In genomic region chr18:55839350-55839749, GRCh38 we compare ENCODE assay signal across 13 cellular contexts.
DNase-seq lines count a peak whose midpoint lies in the region; ATAC-seq and TF ChIP-seq lines count a peak whose summit lies in the region.
"Had no signal": no experiment of that assay in that cellular context is flagged by ENCODE, and none has a peak within 500 bp of the region (broad histone marks: within the 10 kb centered on the region; RNA-seq: fewer than 3 reads in every experiment).

No MANE protein-coding gene starts in this region.

- TF ChIP-seq CTCF in MCF 10A (IDR thresholded peaks at IDR 0.05; ENCODE audit: unreplicated experiment) (no peak), breast epithelium (IDR thresholded peaks at IDR 0.05) (no peak), prostate gland (IDR thresholded peaks at IDR 0.05) (no peak)

- H3K4me3 ChIP-seq in breast epithelium, result no peak overlapping the region
- H3K4me3 ChIP-seq in prostate gland, result no peak overlapping the region
- H3K4me3 ChIP-seq: neural progenitor cell, smooth muscle cell, suprapubic skin had no signal

- H3K9me3 ChIP-seq in breast epithelium (no peaks in the 10 kb centered on the region), prostate gland (no peaks in the 10 kb centered on the region)

- H3K27me3 ChIP-seq in breast epithelium (no peaks in the 10 kb centered on the region), prostate gland (replicated peaks; ENCODE audit: insufficient read depth) (no peaks in the 10 kb centered on the region)
- H3K27me3 ChIP-seq: neural progenitor cell, suprapubic skin had no signal

- H3K27me3 Mint-ChIP-seq in MCF 10A (ENCODE audit: insufficient read depth, unreplicated experiment), result no peaks in the 10 kb centered on the region

- H3K27ac ChIP-seq in breast epithelium (no peak overlapping the region), prostate gland (no peak overlapping the region)
- H3K27ac ChIP-seq: neural progenitor cell, suprapubic skin had no signal

- H3K36me3 Mint-ChIP-seq in MCF 10A (ENCODE audit: insufficient read depth, unreplicated experiment), result no peaks in the 10 kb centered on the region
- H3K36me3 Mint-ChIP-seq: neural progenitor cell had no signal

- H3K9me3 Mint-ChIP-seq in MCF 10A (ENCODE audit: unreplicated experiment), result peaks cover 6% of the 10 kb centered on the region

- H3K4me1 ChIP-seq in breast epithelium (no peaks in the 10 kb centered on the region), prostate gland (replicated peaks) (peaks cover 5% of the 10 kb centered on the region)
- H3K4me1 ChIP-seq: neural progenitor cell, suprapubic skin had no signal

- H3K27ac Mint-ChIP-seq in MCF 10A (ENCODE audit: low read depth, unreplicated experiment), result peak overlapping the region; percentile 52
- H3K27ac Mint-ChIP-seq: neural progenitor cell had no signal

- BruUV-seq in MCF 10A (replicated peaks; lab: Mats Ljungman, UMichigan), result no TSS peak

- no peaks in the 10 kb centered on the region for H3K36me3 ChIP-seq in breast epithelium
- no peaks in the 10 kb centered on the region for H3K36me3 ChIP-seq in prostate gland
- H3K36me3 ChIP-seq: neural progenitor cell, suprapubic skin had no signal

- TF ChIP-seq POLR2A in breast epithelium (IDR thresholded peaks at IDR 0.05), result no peak
- no peak for TF ChIP-seq POLR2A in prostate gland (IDR thresholded peaks at IDR 0.05)

- POLR2A ChIA-PET in MCF 10A (lab: Yijun Ruan, JAX), result no interaction called here

- CTCF ChIA-PET in MCF 10A (lab: Yijun Ruan, JAX), result no interaction called here

- DNase-seq in MCF 10A (ENCODE audit: unreplicated experiment) (no peak), breast epithelium (ENCODE audit: low spot score in 2 of 2) (no peak), brain pericyte (ENCODE audit: low read depth, low spot score) (peak; percentile 53), left lobe of liver (ENCODE audit: low spot score) (no peak), prostate gland (ENCODE audit: low spot score) (no peak), RKO (ENCODE audit: low spot score) (no peak)
- DNase-seq in activated CD8-positive, alpha-beta memory T cell treated with anti-CD3 and anti-CD28 coated beads, Interleukin-2, amount 50 U/mL, for 48 hours, result no peak
- DNase-seq: ACHN, NCI-H1105 had no signal

- no peak overlapping the region for H3K4me3 Mint-ChIP-seq in MCF 10A (ENCODE audit: unreplicated experiment)
- H3K4me3 Mint-ChIP-seq: neural progenitor cell had no signal

- intact Hi-C loops in MCF 10A (cut with micrococcal nuclease), result no loop called here
- intact Hi-C loops in breast epithelium (cut with DNase I; ENCODE audit: low total_unique reads), result no loop called here
- intact Hi-C loops in prostate gland (cut with DNase I), result no loop called here

- peak; percentile 36 for ATAC-seq in left lobe of liver
- ATAC-seq in HG03439 (IDR thresholded peaks at IDR 0.05; ENCODE audit: unreplicated experiment), result no peak

- H3K4me1 Mint-ChIP-seq in MCF 10A (ENCODE audit: insufficient read depth, unreplicated experiment), result peaks cover 16% of the 10 kb centered on the region
